Comparison of ENCODE assay signal across 23 cellular contexts in genomic region chr3:118097226-118097625, GRCh38.
"Had no signal": no experiment of that assay in that cellular context is flagged by ENCODE, and none has a peak within 500 bp of the region (broad histone marks: within the 10 kb centered on the region; RNA-seq: fewer than 3 reads in every experiment).

No MANE protein-coding gene starts in this region.

- H3K9ac ChIP-seq: KMS-11 had no signal

- H3K27me3 ChIP-seq: SJCRH30 had no signal

- H3K4me3 ChIP-seq: K562, SJCRH30 had no signal

- H3K27ac ChIP-seq: KMS-11, RWPE1, SJCRH30 had no signal

- FAIRE-seq: HepG2, K562, RCC 7860 had no signal

- H3K36me3 ChIP-seq: SJCRH30 had no signal

- H3K4me3 Mint-ChIP-seq: IgD-negative memory B cell had no signal

- ATAC-seq: HepG2, K562, SK-N-SH treated with all-trans-retinoic acid at 6 μM for 48 hours had no signal

- H3K4me2 ChIP-seq: KMS-11 had no signal

- H3K4me1 ChIP-seq: SJCRH30 had no signal

- DNase-seq: Kasumi-1, MV-4-11, NCI-H1048, NCI-H1105, NCI-H1417 treated with DMSO at 0.1 percent for 48 hours, NCI-H146, NCI-H1694 treated with DMSO at 0.1 percent for 48 hours, NCI-H1930, NCI-H2081, NCI-H2107, NCI-H2227 treated with DMSO at 0.1 percent for 48 hours, NCI-H524, NCI-H526 treated with DMSO at 0.1 percent for 48 hours, NCI-H748 treated with DMSO at 0.1 percent for 48 hours, SHP77 treated with DMSO at 0.1 percent for 48 hours, SJCRH30 had no signal

- H3K27me3 Mint-ChIP-seq: IgD-negative memory B cell had no signal

- H3K4me1 Mint-ChIP-seq: IgD-negative memory B cell had no signal

- H3K27ac Mint-ChIP-seq: IgD-negative memory B cell had no signal

- H3K9me3 ChIP-seq: SJCRH30 had no signal
